29 cellular contexts compared by ENCODE assay signal in genomic region chr4:96390404-96390803, GRCh38.
"Had no signal": no experiment of that assay in that cellular context is flagged by ENCODE, and none has a peak within 500 bp of the region (broad histone marks: within the 10 kb centered on the region; RNA-seq: fewer than 3 reads in every experiment).

No MANE protein-coding gene starts in this region.

- H3K27ac ChIP-seq: cardiac muscle cell, Peyer's patch, WERI-Rb-1 had no signal

- ATAC-seq: activated CD8-positive, alpha-beta memory T cell treated with anti-CD3 and anti-CD28 coated beads, Interleukin-2, amount 10 ng/mL, durations not matched to agents 7 days and 5 days; activated naive CD8-positive, alpha-beta T cell treated with anti-CD3 and anti-CD28 coated beads, Interleukin-2, amount 50 U/mL, for 24 hours had no signal

- DNase-seq: activated CD4-positive, alpha-beta memory T cell treated with anti-CD3 and anti-CD28 coated beads, Interleukin-2, amount 10 ng/mL, durations not matched to agents 7 days and 5 days; activated CD4-positive, alpha-beta T cell treated with anti-CD3 and anti-CD28 coated beads for 1 hour; activated CD4-positive, alpha-beta T cell treated with anti-CD3 and anti-CD28 coated beads for 48 hours; activated CD4-positive, CD25-positive, alpha-beta regulatory T cell; activated CD8-positive, alpha-beta memory T cell treated with anti-CD3 and anti-CD28 coated beads for 24 hours; activated CD8-positive, alpha-beta memory T cell treated with anti-CD3 and anti-CD28 coated beads, Interleukin-2, amount 10 ng/mL, durations not matched to agents 7 days and 5 days; activated CD8-positive, alpha-beta memory T cell treated with anti-CD3 and anti-CD28 coated beads, Interleukin-2, amount 50 U/mL, for 48 hours; activated effector memory CD4-positive, alpha-beta T cell treated with Interleukin-2 at 50 U/mL for 16 hours; activated naive CD4-positive, alpha-beta T cell treated with anti-CD3 and anti-CD28 coated beads, Interleukin-2, amount 10 ng/mL, durations not matched to agents 7 days and 5 days; activated naive CD8-positive, alpha-beta T cell treated with anti-CD3 and anti-CD28 coated beads, Interleukin-2, amount 50 U/mL, for 24 hours; activated T-cell treated with anti-CD3 and anti-CD28 coated beads, Interleukin-2, amount 50 U/mL, for 48 hours; anterior cingulate cortex; NCI-H1092 treated with DMSO at 0.1 percent for 48 hours; NCI-H146; NCI-H187; NCI-H2029 treated with DMSO at 0.1 percent for 48 hours; NCI-H2171 treated with DMSO at 0.1 percent for 48 hours; NCI-H2227 treated with DMSO at 0.1 percent for 48 hours; NCI-H446 treated with DMSO at 0.1 percent for 48 hours; NCI-H524; NCI-H82; Peyer's patch; Right ventricle myocardium superior; RPMI8226; SW 1271; T-helper 1 cell; T1000; WERI-Rb-1 had no signal

- H3K4me3 ChIP-seq: cardiac muscle cell, Peyer's patch had no signal
